ENCODE assay signal across 2 cellular contexts in the genomic region with DNA sequence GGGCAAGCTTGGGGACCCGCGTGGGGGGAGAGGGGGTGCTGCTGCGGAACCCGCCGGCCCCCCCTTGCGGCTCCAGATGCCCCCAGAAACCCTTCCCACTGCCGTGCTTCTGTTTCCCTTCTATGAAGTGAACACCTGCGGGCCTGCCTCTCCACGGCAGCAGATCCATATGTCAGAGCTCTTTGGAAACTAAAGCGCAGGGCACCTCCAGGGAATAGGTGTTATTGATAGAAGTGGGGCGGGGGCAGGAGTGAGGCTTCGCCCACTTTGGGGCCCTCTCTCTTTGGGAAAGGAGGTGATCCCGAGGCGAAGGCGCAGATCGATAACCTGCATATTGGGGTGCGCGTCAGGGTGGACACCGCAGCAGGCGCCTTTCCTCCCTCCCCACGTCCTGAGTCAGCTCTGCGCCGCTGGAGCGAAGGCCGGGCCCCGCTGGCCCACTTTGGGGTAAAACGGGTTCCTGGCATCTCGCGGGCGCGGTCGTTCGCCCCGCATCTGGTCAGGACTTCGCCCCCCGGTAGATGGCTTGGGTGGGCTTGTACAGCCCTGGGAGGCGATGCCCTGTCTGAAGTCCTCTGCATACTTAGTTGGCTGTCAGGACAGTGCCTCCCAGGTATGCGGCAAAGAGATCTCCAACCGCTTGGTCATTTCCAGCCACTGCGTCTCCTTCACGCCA.
A peak's percentile ranks its signal among the peaks of the same experiment; 100 is the strongest.
TF ChIP-seq lines count a peak whose summit lies in the region.

No MANE protein-coding gene starts in this region.

TF ChIP-seq in K562, 482 proteins besides CTCF, POLR2A, EP300 and RAD21 (continued from another document and continues in another):
- TF ChIP-seq, protein P1, sequence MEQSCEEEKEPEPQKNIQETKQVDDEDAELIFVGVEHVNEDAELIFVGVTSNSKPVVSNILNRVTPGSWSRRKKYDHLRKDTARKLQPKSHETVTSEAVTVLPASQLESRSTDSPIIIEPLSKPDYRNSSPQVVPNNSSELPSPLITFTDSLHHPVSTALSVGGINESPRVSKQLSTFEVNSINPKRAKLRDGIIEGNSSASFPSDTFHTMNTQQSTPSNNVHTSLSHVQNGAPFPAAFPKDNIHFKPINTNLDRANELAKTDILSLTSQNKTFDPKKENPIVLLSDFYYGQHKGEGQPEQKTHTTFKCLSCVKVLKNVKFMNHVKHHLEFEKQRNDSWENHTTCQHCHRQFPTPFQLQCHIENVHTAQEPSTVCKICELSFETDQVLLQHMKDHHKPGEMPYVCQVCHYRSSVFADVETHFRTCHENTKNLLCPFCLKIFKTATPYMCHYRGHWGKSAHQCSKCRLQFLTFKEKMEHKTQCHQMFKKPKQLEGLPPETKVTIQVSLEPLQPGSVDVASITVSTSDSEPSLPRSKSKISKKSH (CRISPR knock-in tag; IDR thresholded peaks at IDR 0.05), result no peak
- TF ChIP-seq ZNF175 (CRISPR knock-in tag; IDR thresholded peaks at IDR 0.05; ENCODE audit: low read depth), result 0 out of 2 replicates have a peak, but pooled peaks have one; percentile 46
- TF ChIP-seq, protein P2, sequence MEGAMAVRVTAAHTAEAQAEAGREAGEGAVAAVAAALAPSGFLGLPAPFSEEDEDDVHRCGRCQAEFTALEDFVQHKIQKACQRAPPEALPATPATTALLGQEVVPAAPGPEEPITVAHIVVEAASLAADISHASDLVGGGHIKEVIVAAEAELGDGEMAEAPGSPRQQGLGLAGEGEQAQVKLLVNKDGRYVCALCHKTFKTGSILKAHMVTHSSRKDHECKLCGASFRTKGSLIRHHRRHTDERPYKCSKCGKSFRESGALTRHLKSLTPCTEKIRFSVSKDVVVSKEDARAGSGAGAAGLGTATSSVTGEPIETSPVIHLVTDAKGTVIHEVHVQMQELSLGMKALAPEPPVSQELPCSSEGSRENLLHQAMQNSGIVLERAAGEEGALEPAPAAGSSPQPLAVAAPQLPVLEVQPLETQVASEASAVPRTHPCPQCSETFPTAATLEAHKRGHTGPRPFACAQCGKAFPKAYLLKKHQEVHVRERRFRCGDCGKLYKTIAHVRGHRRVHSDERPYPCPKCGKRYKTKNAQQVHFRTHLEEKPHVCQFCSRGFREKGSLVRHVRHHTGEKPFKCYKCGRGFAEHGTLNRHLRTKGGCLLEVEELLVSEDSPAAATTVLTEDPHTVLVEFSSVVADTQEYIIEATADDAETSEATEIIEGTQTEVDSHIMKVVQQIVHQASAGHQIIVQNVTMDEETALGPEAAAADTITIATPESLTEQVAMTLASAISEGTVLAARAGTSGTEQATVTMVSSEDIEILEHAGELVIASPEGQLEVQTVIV (CRISPR knock-in tag; IDR thresholded peaks at IDR 0.05; ENCODE audit: borderline replicate concordance), result no peak
- peak; percentile 68 for TF ChIP-seq SAP30 (IDR thresholded peaks at IDR 0.05; ENCODE audit: borderline replicate concordance, insufficient read depth, low read depth, low read length, poor library complexity, severe bottlenecking)
- no peak for TF ChIP-seq HDAC6 (IDR thresholded peaks at IDR 0.05; ENCODE audit: low read depth, low read length)
- TF ChIP-seq PYGO2 (tag; IDR thresholded peaks at IDR 0.05), result no peak
- TF ChIP-seq SIN3A (IDR thresholded peaks at IDR 0.05; ENCODE audit: borderline replicate concordance in 2 of 2, control insufficient read depth in 1 of 2, low read depth in 2 of 2, low read length in 2 of 2), result peak; percentile 12 to 31; a peak in 1 of 4 replicates
- TF ChIP-seq MTA3 (IDR thresholded peaks at IDR 0.05; ENCODE audit: borderline replicate concordance), result 0 out of 2 replicates have a peak, but pooled peaks have one; percentile 35
- TF ChIP-seq, protein P3, sequence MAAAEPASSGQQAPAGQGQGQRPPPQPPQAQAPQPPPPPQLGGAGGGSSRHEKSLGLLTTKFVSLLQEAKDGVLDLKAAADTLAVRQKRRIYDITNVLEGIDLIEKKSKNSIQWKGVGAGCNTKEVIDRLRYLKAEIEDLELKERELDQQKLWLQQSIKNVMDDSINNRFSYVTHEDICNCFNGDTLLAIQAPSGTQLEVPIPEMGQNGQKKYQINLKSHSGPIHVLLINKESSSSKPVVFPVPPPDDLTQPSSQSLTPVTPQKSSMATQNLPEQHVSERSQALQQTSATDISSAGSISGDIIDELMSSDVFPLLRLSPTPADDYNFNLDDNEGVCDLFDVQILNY (CRISPR knock-in tag; IDR thresholded peaks at IDR 0.05), result 0 out of 2 replicates have a peak, but pooled peaks have one; percentile 47
- TF ChIP-seq FOXA1 (IDR thresholded peaks at IDR 0.05; ENCODE audit: borderline replicate concordance), result no peak
- no peak for TF ChIP-seq ZNF699 (CRISPR knock-in tag; IDR thresholded peaks at IDR 0.05; ENCODE audit: insufficient replicate concordance)
- peak; percentile 98 for TF ChIP-seq CHD1 (IDR thresholded peaks at IDR 0.05; ENCODE audit: low read length)
- TF ChIP-seq, protein P4, sequence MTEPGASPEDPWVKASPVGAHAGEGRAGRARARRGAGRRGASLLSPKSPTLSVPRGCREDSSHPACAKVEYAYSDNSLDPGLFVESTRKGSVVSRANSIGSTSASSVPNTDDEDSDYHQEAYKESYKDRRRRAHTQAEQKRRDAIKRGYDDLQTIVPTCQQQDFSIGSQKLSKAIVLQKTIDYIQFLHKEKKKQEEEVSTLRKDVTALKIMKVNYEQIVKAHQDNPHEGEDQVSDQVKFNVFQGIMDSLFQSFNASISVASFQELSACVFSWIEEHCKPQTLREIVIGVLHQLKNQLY (CRISPR knock-in tag; conservative IDR thresholded peaks at IDR 0.05), result no peak
- TF ChIP-seq, protein P5, sequence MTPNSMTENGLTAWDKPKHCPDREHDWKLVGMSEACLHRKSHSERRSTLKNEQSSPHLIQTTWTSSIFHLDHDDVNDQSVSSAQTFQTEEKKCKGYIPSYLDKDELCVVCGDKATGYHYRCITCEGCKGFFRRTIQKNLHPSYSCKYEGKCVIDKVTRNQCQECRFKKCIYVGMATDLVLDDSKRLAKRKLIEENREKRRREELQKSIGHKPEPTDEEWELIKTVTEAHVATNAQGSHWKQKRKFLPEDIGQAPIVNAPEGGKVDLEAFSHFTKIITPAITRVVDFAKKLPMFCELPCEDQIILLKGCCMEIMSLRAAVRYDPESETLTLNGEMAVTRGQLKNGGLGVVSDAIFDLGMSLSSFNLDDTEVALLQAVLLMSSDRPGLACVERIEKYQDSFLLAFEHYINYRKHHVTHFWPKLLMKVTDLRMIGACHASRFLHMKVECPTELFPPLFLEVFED (CRISPR knock-in tag; conservative IDR thresholded peaks at IDR 0.05), result peak; percentile 38; the same call in 1 of the 2 replicates
- TF ChIP-seq, protein P6, sequence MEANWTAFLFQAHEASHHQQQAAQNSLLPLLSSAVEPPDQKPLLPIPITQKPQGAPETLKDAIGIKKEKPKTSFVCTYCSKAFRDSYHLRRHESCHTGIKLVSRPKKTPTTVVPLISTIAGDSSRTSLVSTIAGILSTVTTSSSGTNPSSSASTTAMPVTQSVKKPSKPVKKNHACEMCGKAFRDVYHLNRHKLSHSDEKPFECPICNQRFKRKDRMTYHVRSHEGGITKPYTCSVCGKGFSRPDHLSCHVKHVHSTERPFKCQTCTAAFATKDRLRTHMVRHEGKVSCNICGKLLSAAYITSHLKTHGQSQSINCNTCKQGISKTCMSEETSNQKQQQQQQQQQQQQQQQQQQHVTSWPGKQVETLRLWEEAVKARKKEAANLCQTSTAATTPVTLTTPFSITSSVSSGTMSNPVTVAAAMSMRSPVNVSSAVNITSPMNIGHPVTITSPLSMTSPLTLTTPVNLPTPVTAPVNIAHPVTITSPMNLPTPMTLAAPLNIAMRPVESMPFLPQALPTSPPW (CRISPR knock-in tag; IDR thresholded peaks at IDR 0.05), result peak; percentile 87

TF ChIP-seq in HepG2, 621 proteins besides CTCF, POLR2A, EP300 and RAD21 (continued from another document and continues in another):
- TF ChIP-seq, protein P7, sequence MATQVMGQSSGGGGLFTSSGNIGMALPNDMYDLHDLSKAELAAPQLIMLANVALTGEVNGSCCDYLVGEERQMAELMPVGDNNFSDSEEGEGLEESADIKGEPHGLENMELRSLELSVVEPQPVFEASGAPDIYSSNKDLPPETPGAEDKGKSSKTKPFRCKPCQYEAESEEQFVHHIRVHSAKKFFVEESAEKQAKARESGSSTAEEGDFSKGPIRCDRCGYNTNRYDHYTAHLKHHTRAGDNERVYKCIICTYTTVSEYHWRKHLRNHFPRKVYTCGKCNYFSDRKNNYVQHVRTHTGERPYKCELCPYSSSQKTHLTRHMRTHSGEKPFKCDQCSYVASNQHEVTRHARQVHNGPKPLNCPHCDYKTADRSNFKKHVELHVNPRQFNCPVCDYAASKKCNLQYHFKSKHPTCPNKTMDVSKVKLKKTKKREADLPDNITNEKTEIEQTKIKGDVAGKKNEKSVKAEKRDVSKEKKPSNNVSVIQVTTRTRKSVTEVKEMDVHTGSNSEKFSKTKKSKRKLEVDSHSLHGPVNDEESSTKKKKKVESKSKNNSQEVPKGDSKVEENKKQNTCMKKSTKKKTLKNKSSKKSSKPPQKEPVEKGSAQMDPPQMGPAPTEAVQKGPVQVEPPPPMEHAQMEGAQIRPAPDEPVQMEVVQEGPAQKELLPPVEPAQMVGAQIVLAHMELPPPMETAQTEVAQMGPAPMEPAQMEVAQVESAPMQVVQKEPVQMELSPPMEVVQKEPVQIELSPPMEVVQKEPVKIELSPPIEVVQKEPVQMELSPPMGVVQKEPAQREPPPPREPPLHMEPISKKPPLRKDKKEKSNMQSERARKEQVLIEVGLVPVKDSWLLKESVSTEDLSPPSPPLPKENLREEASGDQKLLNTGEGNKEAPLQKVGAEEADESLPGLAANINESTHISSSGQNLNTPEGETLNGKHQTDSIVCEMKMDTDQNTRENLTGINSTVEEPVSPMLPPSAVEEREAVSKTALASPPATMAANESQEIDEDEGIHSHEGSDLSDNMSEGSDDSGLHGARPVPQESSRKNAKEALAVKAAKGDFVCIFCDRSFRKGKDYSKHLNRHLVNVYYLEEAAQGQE (IDR thresholded peaks at IDR 0.05; ENCODE audit: borderline replicate concordance in 1 of 2, low read depth in 1 of 2, low read length in 2 of 2), result no peak
- TF ChIP-seq, protein P8, sequence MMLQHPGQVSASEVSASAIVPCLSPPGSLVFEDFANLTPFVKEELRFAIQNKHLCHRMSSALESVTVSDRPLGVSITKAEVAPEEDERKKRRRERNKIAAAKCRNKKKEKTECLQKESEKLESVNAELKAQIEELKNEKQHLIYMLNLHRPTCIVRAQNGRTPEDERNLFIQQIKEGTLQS (CRISPR knock-in tag; IDR thresholded peaks at IDR 0.05), result no peak
- no peak for TF ChIP-seq KLF12 (CRISPR knock-in tag; IDR thresholded peaks at IDR 0.05; ENCODE audit: borderline replicate concordance)
- TF ChIP-seq MBD4 (IDR thresholded peaks at IDR 0.05; ENCODE audit: borderline replicate concordance, low read length), result no peak
- TF ChIP-seq TARDBP (CRISPR knock-in tag; IDR thresholded peaks at IDR 0.05), result no peak
- TF ChIP-seq IRX3 (CRISPR knock-in tag; IDR thresholded peaks at IDR 0.05; ENCODE audit: borderline replicate concordance, low read depth), result 0 out of 2 replicates have a peak, but pooled peaks have one; percentile 11
- TF ChIP-seq, protein P9, sequence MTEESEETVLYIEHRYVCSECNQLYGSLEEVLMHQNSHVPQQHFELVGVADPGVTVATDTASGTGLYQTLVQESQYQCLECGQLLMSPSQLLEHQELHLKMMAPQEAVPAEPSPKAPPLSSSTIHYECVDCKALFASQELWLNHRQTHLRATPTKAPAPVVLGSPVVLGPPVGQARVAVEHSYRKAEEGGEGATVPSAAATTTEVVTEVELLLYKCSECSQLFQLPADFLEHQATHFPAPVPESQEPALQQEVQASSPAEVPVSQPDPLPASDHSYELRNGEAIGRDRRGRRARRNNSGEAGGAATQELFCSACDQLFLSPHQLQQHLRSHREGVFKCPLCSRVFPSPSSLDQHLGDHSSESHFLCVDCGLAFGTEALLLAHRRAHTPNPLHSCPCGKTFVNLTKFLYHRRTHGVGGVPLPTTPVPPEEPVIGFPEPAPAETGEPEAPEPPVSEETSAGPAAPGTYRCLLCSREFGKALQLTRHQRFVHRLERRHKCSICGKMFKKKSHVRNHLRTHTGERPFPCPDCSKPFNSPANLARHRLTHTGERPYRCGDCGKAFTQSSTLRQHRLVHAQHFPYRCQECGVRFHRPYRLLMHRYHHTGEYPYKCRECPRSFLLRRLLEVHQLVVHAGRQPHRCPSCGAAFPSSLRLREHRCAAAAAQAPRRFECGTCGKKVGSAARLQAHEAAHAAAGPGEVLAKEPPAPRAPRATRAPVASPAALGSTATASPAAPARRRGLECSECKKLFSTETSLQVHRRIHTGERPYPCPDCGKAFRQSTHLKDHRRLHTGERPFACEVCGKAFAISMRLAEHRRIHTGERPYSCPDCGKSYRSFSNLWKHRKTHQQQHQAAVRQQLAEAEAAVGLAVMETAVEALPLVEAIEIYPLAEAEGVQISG (CRISPR knock-in tag; IDR thresholded peaks at IDR 0.05), result no peak
- TF ChIP-seq JDP2 (CRISPR knock-in tag; IDR thresholded peaks at IDR 0.05; ENCODE audit: borderline replicate concordance), result no peak
